1 cellular context compared by ENCODE assay signal in genomic region chr16:5065368-5065767, GRCh38.
TF ChIP-seq lines count a peak whose summit lies in the region.

No MANE protein-coding gene starts in this region.

TF ChIP-seq in HepG2, 621 proteins besides CTCF, POLR2A, EP300 and RAD21 (continued from another document and continues in another):
- no peak for TF ChIP-seq ZBED4 (CRISPR knock-in tag; IDR thresholded peaks at IDR 0.05; ENCODE audit: borderline replicate concordance)
- no peak for TF ChIP-seq IKZF1 (IDR thresholded peaks at IDR 0.05)
- no peak for TF ChIP-seq NFYB (CRISPR knock-in tag; IDR thresholded peaks at IDR 0.05)
- TF ChIP-seq MYNN (CRISPR knock-in tag; IDR thresholded peaks at IDR 0.05; ENCODE audit: low read depth): no peak
- no peak for TF ChIP-seq TFE3 (CRISPR knock-in tag; IDR thresholded peaks at IDR 0.05)
- TF ChIP-seq MXD3 (CRISPR knock-in tag; IDR thresholded peaks at IDR 0.05): no peak
- TF ChIP-seq ZNF619 (CRISPR knock-in tag; IDR thresholded peaks at IDR 0.05): no peak
- TF ChIP-seq, protein P1, sequence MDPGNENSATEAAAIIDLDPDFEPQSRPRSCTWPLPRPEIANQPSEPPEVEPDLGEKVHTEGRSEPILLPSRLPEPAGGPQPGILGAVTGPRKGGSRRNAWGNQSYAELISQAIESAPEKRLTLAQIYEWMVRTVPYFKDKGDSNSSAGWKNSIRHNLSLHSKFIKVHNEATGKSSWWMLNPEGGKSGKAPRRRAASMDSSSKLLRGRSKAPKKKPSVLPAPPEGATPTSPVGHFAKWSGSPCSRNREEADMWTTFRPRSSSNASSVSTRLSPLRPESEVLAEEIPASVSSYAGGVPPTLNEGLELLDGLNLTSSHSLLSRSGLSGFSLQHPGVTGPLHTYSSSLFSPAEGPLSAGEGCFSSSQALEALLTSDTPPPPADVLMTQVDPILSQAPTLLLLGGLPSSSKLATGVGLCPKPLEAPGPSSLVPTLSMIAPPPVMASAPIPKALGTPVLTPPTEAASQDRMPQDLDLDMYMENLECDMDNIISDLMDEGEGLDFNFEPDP (CRISPR knock-in tag; conservative IDR thresholded peaks at IDR 0.05): 0 out of 2 replicates have a peak, but pooled peaks have one; percentile 66
- TF ChIP-seq, protein P2, sequence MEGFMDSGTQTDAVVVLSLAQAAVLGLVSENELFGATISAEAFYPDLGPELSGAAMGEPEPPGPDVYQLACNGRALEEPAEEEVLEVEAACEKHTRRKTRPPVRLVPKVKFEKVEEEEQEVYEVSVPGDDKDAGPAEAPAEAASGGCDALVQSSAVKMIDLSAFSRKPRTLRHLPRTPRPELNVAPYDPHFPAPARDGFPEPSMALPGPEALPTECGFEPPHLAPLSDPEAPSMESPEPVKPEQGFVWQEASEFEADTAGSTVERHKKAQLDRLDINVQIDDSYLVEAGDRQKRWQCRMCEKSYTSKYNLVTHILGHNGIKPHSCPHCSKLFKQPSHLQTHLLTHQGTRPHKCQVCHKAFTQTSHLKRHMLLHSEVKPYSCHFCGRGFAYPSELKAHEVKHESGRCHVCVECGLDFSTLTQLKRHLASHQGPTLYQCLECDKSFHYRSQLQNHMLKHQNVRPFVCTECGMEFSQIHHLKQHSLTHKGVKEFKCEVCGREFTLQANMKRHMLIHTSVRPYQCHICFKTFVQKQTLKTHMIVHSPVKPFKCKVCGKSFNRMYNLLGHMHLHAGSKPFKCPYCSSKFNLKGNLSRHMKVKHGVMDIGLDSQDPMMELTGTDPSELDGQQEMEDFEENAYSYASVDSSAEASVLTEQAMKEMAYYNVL (CRISPR knock-in tag; IDR thresholded peaks at IDR 0.05; ENCODE audit: borderline replicate concordance): no peak
- TF ChIP-seq, protein P3, sequence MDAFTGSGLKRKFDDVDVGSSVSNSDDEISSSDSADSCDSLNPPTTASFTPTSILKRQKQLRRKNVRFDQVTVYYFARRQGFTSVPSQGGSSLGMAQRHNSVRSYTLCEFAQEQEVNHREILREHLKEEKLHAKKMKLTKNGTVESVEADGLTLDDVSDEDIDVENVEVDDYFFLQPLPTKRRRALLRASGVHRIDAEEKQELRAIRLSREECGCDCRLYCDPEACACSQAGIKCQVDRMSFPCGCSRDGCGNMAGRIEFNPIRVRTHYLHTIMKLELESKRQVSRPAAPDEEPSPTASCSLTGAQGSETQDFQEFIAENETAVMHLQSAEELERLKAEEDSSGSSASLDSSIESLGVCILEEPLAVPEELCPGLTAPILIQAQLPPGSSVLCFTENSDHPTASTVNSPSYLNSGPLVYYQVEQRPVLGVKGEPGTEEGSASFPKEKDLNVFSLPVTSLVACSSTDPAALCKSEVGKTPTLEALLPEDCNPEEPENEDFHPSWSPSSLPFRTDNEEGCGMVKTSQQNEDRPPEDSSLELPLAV (CRISPR knock-in tag; conservative IDR thresholded peaks at IDR 0.05; ENCODE audit: low read depth): no peak
- no peak for TF ChIP-seq ZBTB7A (CRISPR knock-in tag; IDR thresholded peaks at IDR 0.05)
- peak; percentile 94 for TF ChIP-seq CEBPB (IDR thresholded peaks at IDR 0.05; ENCODE audit: borderline replicate concordance, low read depth, low read length)
- no peak for TF ChIP-seq MLXIP (CRISPR knock-in tag; IDR thresholded peaks at IDR 0.05; ENCODE audit: borderline replicate concordance)
- no peak for TF ChIP-seq ZNF264 (CRISPR knock-in tag; IDR thresholded peaks at IDR 0.05)
- TF ChIP-seq, protein P4, sequence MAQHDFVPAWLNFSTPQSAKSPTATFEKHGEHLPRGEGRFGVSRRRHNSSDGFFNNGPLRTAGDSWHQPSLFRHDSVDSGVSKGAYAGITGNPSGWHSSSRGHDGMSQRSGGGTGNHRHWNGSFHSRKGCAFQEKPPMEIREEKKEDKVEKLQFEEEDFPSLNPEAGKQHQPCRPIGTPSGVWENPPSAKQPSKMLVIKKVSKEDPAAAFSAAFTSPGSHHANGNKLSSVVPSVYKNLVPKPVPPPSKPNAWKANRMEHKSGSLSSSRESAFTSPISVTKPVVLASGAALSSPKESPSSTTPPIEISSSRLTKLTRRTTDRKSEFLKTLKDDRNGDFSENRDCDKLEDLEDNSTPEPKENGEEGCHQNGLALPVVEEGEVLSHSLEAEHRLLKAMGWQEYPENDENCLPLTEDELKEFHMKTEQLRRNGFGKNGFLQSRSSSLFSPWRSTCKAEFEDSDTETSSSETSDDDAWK (CRISPR knock-in tag; IDR thresholded peaks at IDR 0.05): no peak
- TF ChIP-seq YEATS4 (CRISPR knock-in tag; IDR thresholded peaks at IDR 0.05; ENCODE audit: borderline replicate concordance): no peak
- TF ChIP-seq ZNF646 (CRISPR knock-in tag; IDR thresholded peaks at IDR 0.05): no peak
- no peak for TF ChIP-seq ZNF354B (CRISPR knock-in tag; IDR thresholded peaks at IDR 0.05)
- no peak for TF ChIP-seq NR1H2 (CRISPR knock-in tag; IDR thresholded peaks at IDR 0.05; ENCODE audit: borderline replicate concordance, low read depth)
- TF ChIP-seq ZNF296 (CRISPR knock-in tag; conservative IDR thresholded peaks at IDR 0.05): no peak
- no peak for TF ChIP-seq CBX2 (IDR thresholded peaks at IDR 0.05; ENCODE audit: low read depth, low read length)
- TF ChIP-seq CBX2 (CRISPR knock-in tag; IDR thresholded peaks at IDR 0.05; ENCODE audit: low read depth): no peak
- TF ChIP-seq ZNF207 (IDR thresholded peaks at IDR 0.05; ENCODE audit: borderline replicate concordance): no peak
- TF ChIP-seq CEBPG (CRISPR knock-in tag; IDR thresholded peaks at IDR 0.05): peak; percentile 88
- TF ChIP-seq ZNF841 (CRISPR knock-in tag; IDR thresholded peaks at IDR 0.05; ENCODE audit: borderline replicate concordance): no peak
- TF ChIP-seq, protein P5, sequence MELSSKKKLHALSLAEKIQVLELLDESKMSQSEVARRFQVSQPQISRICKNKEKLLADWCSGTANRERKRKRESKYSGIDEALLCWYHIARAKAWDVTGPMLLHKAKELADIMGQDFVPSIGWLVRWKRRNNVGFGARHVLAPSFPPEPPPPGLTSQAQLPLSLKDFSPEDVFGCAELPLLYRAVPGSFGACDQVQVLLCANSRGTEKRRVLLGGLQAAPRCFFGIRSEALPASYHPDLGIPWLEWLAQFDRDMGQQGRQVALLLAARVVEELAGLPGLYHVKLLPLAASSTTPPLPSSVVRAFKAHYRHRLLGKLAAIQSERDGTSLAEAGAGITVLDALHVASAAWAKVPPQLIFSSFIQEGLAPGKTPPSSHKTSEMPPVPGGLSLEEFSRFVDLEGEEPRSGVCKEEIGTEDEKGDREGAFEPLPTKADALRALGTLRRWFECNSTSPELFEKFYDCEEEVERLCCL (CRISPR knock-in tag; IDR thresholded peaks at IDR 0.05; ENCODE audit: borderline replicate concordance): no peak
- no peak for TF ChIP-seq CREB3 (CRISPR knock-in tag; IDR thresholded peaks at IDR 0.05)
- no peak for TF ChIP-seq ZNF12 (CRISPR knock-in tag; IDR thresholded peaks at IDR 0.05)
